ENCODE assay signal across 8 cellular contexts in the genomic region with DNA sequence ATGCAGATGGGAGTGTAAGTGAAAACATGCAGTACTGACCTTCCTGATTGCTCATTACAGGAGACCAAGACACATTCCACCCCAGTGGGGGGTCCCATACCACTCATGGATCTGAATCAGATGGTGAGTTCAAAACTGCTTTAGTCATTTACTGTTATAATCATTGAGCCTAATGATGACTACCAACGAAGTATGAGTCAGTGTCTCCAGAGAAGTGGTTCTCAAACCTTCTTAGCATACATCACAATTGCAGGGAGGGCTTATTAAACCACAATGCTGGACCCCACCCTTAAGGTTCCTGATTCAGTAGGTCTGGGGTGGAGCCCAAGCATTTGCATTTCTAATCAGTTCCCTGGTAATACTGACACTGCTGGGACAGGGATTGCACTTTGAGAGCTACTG.
A peak's percentile ranks its signal among the peaks of the same experiment; 100 is the strongest.
DNase-seq lines count a peak whose midpoint lies in the region; ATAC-seq and TF ChIP-seq lines count a peak whose summit lies in the region.

No MANE protein-coding gene starts in this region.

- H3K4me3 ChIP-seq in RWPE2 (ENCODE audit: severe bottlenecking) = no peak overlapping the region
- H3K4me3 ChIP-seq in skeletal muscle cell (ENCODE audit: low read depth, low read length) = no peak overlapping the region

- H3K27me3 ChIP-seq in RWPE2 (ENCODE audit: insufficient read depth, poor library complexity, severe bottlenecking) = no peaks in the 10 kb centered on the region

- peak; percentile 74 for ATAC-seq in RWPE2 (ENCODE audit: low read depth)
- no peak for ATAC-seq in HG03378 (IDR thresholded peaks at IDR 0.05; ENCODE audit: unreplicated experiment)

- H3K9me3 ChIP-seq in RWPE2 (ENCODE audit: severe bottlenecking) = no peaks in the 10 kb centered on the region

- TF ChIP-seq CTCF in RWPE2 (IDR thresholded peaks at IDR 0.05; ENCODE audit: poor library complexity, severe bottlenecking) = no peak

- in situ Hi-C loops in Caki2 (cut with HindIII; ENCODE audit: low pct_unique_long_range_greater_than_20kb, low sequenced_read_pairs) = no loop called here

- H3K36me3 ChIP-seq in RWPE2 (ENCODE audit: low read depth) = peaks cover 100% of the 10 kb centered on the region

- peak; percentile 88 for DNase-seq in Caki2 (ENCODE audit: low read depth)
- DNase-seq in RWPE2 (ENCODE audit: low spot score) = no peak
- peak; percentile 55 for DNase-seq in dermis blood vessel endothelial cell
- peak; percentile 95 for DNase-seq in skeletal muscle cell (ENCODE audit: low read depth)
- DNase-seq in NCI-H82 (lab: John Stamatoyannopoulos, UW) = no peak
- no peak for DNase-seq in NCI-H345 treated with DMSO at 0.1 percent for 48 hours (lab: John Stamatoyannopoulos, UW; ENCODE audit: unreplicated experiment)
- DNase-seq in NCI-H345 (lab: John Stamatoyannopoulos, UW) = no peak

- H3K4me1 ChIP-seq in RWPE2 (ENCODE audit: insufficient read depth, poor library complexity, severe bottlenecking) = peaks cover 16% of the 10 kb centered on the region

- H3K27ac ChIP-seq in RWPE2 (ENCODE audit: poor library complexity, severe bottlenecking) = peak overlapping the region; percentile 46

Comparison
In these comparisons a context has a peak if more than half of its experiments do, and no peak if none do; other contexts are left out.
1. DNase-seq: peak in Caki2 (single experiment), dermis blood vessel endothelial cell (single experiment) and skeletal muscle cell (single experiment); none in RWPE2 (single experiment), NCI-H82 (single experiment), NCI-H345 treated with DMSO at 0.1 percent for 48 hours (single experiment) and NCI-H345 (single experiment).